Comparison of ENCODE assay signal across 1 cellular context in genomic region chr1:149888160-149888998, GRCh38.
TF ChIP-seq lines count a peak whose summit lies in the region.

No MANE protein-coding gene starts in this region.

TF ChIP-seq in GM12878, 131 proteins besides CTCF, POLR2A, EP300 and RAD21 (continued from another document and continues in another):
- TF ChIP-seq, protein P1, sequence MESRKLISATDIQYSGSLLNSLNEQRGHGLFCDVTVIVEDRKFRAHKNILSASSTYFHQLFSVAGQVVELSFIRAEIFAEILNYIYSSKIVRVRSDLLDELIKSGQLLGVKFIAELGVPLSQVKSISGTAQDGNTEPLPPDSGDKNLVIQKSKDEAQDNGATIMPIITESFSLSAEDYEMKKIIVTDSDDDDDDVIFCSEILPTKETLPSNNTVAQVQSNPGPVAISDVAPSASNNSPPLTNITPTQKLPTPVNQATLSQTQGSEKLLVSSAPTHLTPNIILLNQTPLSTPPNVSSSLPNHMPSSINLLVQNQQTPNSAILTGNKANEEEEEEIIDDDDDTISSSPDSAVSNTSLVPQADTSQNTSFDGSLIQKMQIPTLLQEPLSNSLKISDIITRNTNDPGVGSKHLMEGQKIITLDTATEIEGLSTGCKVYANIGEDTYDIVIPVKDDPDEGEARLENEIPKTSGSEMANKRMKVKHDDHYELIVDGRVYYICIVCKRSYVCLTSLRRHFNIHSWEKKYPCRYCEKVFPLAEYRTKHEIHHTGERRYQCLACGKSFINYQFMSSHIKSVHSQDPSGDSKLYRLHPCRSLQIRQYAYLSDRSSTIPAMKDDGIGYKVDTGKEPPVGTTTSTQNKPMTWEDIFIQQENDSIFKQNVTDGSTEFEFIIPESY (IDR thresholded peaks at IDR 0.05) = no peak
- TF ChIP-seq, protein P2, sequence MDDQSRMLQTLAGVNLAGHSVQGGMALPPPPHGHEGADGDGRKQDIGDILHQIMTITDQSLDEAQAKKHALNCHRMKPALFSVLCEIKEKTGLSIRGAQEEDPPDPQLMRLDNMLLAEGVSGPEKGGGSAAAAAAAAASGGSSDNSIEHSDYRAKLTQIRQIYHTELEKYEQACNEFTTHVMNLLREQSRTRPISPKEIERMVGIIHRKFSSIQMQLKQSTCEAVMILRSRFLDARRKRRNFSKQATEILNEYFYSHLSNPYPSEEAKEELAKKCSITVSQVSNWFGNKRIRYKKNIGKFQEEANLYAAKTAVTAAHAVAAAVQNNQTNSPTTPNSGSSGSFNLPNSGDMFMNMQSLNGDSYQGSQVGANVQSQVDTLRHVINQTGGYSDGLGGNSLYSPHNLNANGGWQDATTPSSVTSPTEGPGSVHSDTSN (IDR thresholded peaks at IDR 0.05; ENCODE audit: insufficient replicate concordance, low read depth, low read length) = peak; percentile 5
- TF ChIP-seq ELK1 (IDR thresholded peaks at IDR 0.05; ENCODE audit: low read depth, low read length) = 0 out of 2 replicates have a peak, but pooled peaks have one; percentile 41
- peak; percentile 78 for TF ChIP-seq SMAD5 (IDR thresholded peaks at IDR 0.05; ENCODE audit: low read depth)
- TF ChIP-seq, protein P3, sequence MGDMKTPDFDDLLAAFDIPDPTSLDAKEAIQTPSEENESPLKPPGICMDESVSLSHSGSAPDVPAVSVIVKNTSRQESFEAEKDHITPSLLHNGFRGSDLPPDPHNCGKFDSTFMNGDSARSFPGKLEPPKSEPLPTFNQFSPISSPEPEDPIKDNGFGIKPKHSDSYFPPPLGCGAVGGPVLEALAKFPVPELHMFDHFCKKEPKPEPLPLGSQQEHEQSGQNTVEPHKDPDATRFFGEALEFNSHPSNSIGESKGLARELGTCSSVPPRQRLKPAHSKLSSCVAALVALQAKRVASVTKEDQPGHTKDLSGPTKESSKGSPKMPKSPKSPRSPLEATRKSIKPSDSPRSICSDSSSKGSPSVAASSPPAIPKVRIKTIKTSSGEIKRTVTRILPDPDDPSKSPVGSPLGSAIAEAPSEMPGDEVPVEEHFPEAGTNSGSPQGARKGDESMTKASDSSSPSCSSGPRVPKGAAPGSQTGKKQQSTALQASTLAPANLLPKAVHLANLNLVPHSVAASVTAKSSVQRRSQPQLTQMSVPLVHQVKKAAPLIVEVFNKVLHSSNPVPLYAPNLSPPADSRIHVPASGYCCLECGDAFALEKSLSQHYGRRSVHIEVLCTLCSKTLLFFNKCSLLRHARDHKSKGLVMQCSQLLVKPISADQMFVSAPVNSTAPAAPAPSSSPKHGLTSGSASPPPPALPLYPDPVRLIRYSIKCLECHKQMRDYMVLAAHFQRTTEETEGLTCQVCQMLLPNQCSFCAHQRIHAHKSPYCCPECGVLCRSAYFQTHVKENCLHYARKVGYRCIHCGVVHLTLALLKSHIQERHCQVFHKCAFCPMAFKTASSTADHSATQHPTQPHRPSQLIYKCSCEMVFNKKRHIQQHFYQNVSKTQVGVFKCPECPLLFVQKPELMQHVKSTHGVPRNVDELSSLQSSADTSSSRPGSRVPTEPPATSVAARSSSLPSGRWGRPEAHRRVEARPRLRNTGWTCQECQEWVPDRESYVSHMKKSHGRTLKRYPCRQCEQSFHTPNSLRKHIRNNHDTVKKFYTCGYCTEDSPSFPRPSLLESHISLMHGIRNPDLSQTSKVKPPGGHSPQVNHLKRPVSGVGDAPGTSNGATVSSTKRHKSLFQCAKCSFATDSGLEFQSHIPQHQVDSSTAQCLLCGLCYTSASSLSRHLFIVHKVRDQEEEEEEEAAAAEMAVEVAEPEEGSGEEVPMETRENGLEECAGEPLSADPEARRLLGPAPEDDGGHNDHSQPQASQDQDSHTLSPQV (IDR thresholded peaks at IDR 0.05) = no peak
- no peak for TF ChIP-seq BRCA1 (IDR thresholded peaks at IDR 0.05; ENCODE audit: low read depth, low read length)
- peak; percentile 70; the same call in 1 of the 2 replicates for TF ChIP-seq ZNF207 (IDR thresholded peaks at IDR 0.05; ENCODE audit: borderline replicate concordance)
- no peak for TF ChIP-seq FOXK2 (IDR thresholded peaks at IDR 0.05)
- no peak for TF ChIP-seq YBX1 (IDR thresholded peaks at IDR 0.05)
- TF ChIP-seq SMC3 (IDR thresholded peaks at IDR 0.05; ENCODE audit: borderline replicate concordance, low read length) = peak; percentile 65; the same call in 1 of the 2 replicates
- peak; percentile 82 for TF ChIP-seq KAT2A (conservative IDR thresholded peaks at IDR 0.05; ENCODE audit: control insufficient read depth, low read depth, low read length)
- TF ChIP-seq SMAD1 (IDR thresholded peaks at IDR 0.05; ENCODE audit: low read depth, partially characterized antibody) = peak; percentile 91
- TF ChIP-seq CREB1 (IDR thresholded peaks at IDR 0.05; ENCODE audit: low read depth) = peak; percentile 63; the same call in 1 of the 2 replicates
- no peak for TF ChIP-seq ZNF24 (IDR thresholded peaks at IDR 0.05)
- TF ChIP-seq ASH2L (IDR thresholded peaks at IDR 0.05; ENCODE audit: borderline replicate concordance, low read depth) = no peak
- TF ChIP-seq BCL11A (IDR thresholded peaks at IDR 0.05; ENCODE audit: low read depth, low read length) = no peak
- TF ChIP-seq RUNX3 (IDR thresholded peaks at IDR 0.05; ENCODE audit: low read length) = peak; percentile 61
- TF ChIP-seq BHLHE40 (IDR thresholded peaks at IDR 0.05; ENCODE audit: borderline replicate concordance in 1 of 2, low read depth in 2 of 2, low read length in 1 of 2) = peak in 1 of 2 experiments; percentile 66; a peak in 2 of 4 replicates
- no peak for TF ChIP-seq RELA (IDR thresholded peaks at IDR 0.05; ENCODE audit: borderline replicate concordance, partially characterized antibody)
- TF ChIP-seq SREBF2 (IDR thresholded peaks at IDR 0.05; ENCODE audit: low read length) = no peak
- TF ChIP-seq MTA2 (IDR thresholded peaks at IDR 0.05; ENCODE audit: low read depth) = peak; percentile 28; the same call in 1 of the 2 replicates
- TF ChIP-seq ZNF274 (IDR thresholded peaks at IDR 0.05; ENCODE audit: insufficient read depth, insufficient read length) = no peak
- TF ChIP-seq TCF7 (IDR thresholded peaks at IDR 0.05; ENCODE audit: borderline replicate concordance) = 0 out of 2 replicates have a peak, but pooled peaks have one; percentile 6
- peak; percentile 48; the same call in 1 of the 2 replicates for TF ChIP-seq NFIC (IDR thresholded peaks at IDR 0.05; ENCODE audit: low read depth, low read length)
- peak; percentile 98 for TF ChIP-seq POU2F2 (IDR thresholded peaks at IDR 0.05; ENCODE audit: borderline replicate concordance, low read depth, low read length)
- peak; percentile 92 for TF ChIP-seq MTA3 (IDR thresholded peaks at IDR 0.05; ENCODE audit: borderline replicate concordance, low read length)
- peak; percentile 50 for TF ChIP-seq NKRF (conservative IDR thresholded peaks at IDR 0.05)
- TF ChIP-seq, protein P4, sequence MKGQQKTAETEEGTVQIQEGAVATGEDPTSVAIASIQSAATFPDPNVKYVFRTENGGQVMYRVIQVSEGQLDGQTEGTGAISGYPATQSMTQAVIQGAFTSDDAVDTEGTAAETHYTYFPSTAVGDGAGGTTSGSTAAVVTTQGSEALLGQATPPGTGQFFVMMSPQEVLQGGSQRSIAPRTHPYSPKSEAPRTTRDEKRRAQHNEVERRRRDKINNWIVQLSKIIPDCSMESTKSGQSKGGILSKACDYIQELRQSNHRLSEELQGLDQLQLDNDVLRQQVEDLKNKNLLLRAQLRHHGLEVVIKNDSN (IDR thresholded peaks at IDR 0.05; ENCODE audit: borderline replicate concordance, extremely low read length, insufficient read depth, low read depth, low read length) = no peak
- TF ChIP-seq TARDBP (IDR thresholded peaks at IDR 0.05; ENCODE audit: borderline replicate concordance) = no peak
- no peak for TF ChIP-seq ZBTB11 (CRISPR knock-in tag; IDR thresholded peaks at IDR 0.05)
- TF ChIP-seq SMARCA5 (IDR thresholded peaks at IDR 0.05) = peak; percentile 71; the same call in 1 of the 2 replicates
- TF ChIP-seq STAT1 (conservative IDR thresholded peaks at IDR 0.05) = peak; percentile 69; the same call in 1 of the 2 replicates
- no peak for TF ChIP-seq SUPT20H (IDR thresholded peaks at IDR 0.05; ENCODE audit: borderline replicate concordance, control insufficient read depth, low read depth, low read length)
- TF ChIP-seq TBL1XR1 (IDR thresholded peaks at IDR 0.05; ENCODE audit: low read depth, low read length) = no peak; the same call in 1 of the 2 replicates
- peak; percentile 32; the same call in 1 of the 2 replicates for TF ChIP-seq ZBED1 (IDR thresholded peaks at IDR 0.05; ENCODE audit: borderline replicate concordance)
- TF ChIP-seq SUZ12 (IDR thresholded peaks at IDR 0.05; ENCODE audit: unreplicated experiment) = no peak
- TF ChIP-seq CBX5 (IDR thresholded peaks at IDR 0.05; ENCODE audit: low read depth) = peak; percentile 87; the same call in 1 of the 2 replicates
- TF ChIP-seq, protein P5, sequence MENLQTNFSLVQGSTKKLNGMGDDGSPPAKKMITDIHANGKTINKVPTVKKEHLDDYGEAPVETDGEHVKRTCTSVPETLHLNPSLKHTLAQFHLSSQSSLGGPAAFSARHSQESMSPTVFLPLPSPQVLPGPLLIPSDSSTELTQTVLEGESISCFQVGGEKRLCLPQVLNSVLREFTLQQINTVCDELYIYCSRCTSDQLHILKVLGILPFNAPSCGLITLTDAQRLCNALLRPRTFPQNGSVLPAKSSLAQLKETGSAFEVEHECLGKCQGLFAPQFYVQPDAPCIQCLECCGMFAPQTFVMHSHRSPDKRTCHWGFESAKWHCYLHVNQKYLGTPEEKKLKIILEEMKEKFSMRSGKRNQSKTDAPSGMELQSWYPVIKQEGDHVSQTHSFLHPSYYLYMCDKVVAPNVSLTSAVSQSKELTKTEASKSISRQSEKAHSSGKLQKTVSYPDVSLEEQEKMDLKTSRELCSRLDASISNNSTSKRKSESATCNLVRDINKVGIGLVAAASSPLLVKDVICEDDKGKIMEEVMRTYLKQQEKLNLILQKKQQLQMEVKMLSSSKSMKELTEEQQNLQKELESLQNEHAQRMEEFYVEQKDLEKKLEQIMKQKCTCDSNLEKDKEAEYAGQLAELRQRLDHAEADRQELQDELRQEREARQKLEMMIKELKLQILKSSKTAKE (IDR thresholded peaks at IDR 0.05; ENCODE audit: low read depth, poor library complexity, severe bottlenecking) = peak; percentile 75
- no peak for TF ChIP-seq ZZZ3 (IDR thresholded peaks at IDR 0.05; ENCODE audit: control insufficient read depth, insufficient read length, low read depth)
- TF ChIP-seq ATF2 (IDR thresholded peaks at IDR 0.05; ENCODE audit: low read length) = peak; percentile 72; the same call in 1 of the 2 replicates
- TF ChIP-seq GABPA (IDR thresholded peaks at IDR 0.05; ENCODE audit: low read depth) = peak; percentile 5; the same call in 1 of the 2 replicates
